In the genomic region with DNA sequence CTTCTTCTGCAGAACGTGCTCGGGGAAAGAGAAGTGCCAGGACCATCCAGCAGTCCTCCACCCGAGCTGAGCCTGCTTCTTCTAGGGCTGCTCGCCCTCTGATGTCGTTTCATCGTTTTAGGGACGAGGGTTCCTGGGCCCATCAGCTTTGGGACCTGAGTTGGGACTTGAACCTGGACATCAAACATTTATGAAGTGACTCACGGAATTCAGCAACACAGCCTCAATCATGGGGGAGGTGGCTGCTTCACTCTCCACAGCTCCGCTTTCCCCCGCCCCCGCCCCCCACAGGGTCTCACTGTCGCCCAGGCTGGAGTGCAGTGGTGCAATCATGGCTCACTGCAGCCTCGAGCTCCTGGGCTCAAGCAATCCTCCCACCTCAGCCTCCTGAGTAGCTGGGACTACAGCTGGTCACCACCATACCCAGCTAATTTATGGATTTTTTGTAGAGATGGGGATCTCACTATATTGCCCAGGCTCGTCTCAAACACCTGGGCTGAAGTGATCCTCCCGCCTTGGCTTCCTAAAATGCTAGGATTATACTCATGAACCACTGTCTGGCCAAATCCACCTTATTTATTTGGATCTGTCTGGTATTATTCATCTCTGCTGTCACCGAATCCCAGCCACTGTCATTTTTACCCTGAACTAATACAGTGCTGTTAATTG, we compare ENCODE assay signal across 8 cellular contexts. TPM values are rescaled to one million over a fixed set of nuclear protein-coding genes. Genes with fewer than 3 reads are reported as not detected.
DNase-seq lines count a peak whose midpoint lies in the region; ATAC-seq and TF ChIP-seq lines count a peak whose summit lies in the region.

No MANE protein-coding gene starts in this region.

- H3K27me3 Mint-ChIP-seq in T-helper 17 cell: no peaks in the 10 kb centered on the region

- no peak for ATAC-seq in T-helper 17 cell

- H3K9ac ChIP-seq in GM23248: peak overlapping the region; percentile 98
- peak overlapping the region; percentile 1 for H3K9ac ChIP-seq in trophoblast cell (ENCODE audit: low read length)

- TF ChIP-seq CTCF in fibroblast of pulmonary artery (IDR thresholded peaks at IDR 0.05; ENCODE audit: low read length, missing control alignments) (no peak), GM13977 (IDR thresholded peaks at IDR 0.05; ENCODE audit: extremely low read depth, insufficient read depth, missing control alignments) (no peak)

- H3K4me3 ChIP-seq in GM23248 (peak overlapping the region; percentile 84), fibroblast of pulmonary artery (replicated peaks; ENCODE audit: low read depth, low read length) (peak overlapping the region; percentile 71), trophoblast cell (ENCODE audit: low read depth, low read length) (peak overlapping the region; percentile 60)

- H2AFZ ChIP-seq in GM23248 (peak overlapping the region; percentile 98), trophoblast cell (ENCODE audit: insufficient read depth, low read length, poor library complexity) (peak overlapping the region; percentile 42)

- H2BK5ac ChIP-seq in trophoblast cell (ENCODE audit: low read depth, low read length, poor library complexity): no peak overlapping the region

- peak overlapping the region; percentile 99 for H3K27ac Mint-ChIP-seq in T-helper 17 cell

- H3K79me2 ChIP-seq in GM23248 (ENCODE audit: insufficient read depth) (peaks cover 40% of the 10 kb centered on the region), trophoblast cell (ENCODE audit: control insufficient read depth, insufficient read depth, low read length, poor library complexity) (peaks cover 7% of the 10 kb centered on the region)

- no peak overlapping the region for H2BK120ac ChIP-seq in trophoblast cell (ENCODE audit: insufficient read depth, low read length, poor library complexity)

- 0 out of 2 replicates have a peak, but pooled peaks cover 3% of the 10 kb centered on the region for H4K20me1 ChIP-seq in GM23248 (ENCODE audit: insufficient read depth)

- H3K27ac ChIP-seq in GM23248: no peak overlapping the region
- H3K27ac ChIP-seq in trophoblast cell (ENCODE audit: low read depth, low read length): no peak overlapping the region

- H2BK12ac ChIP-seq in trophoblast cell (ENCODE audit: low read length): no peak overlapping the region

- H3K79me1 ChIP-seq in trophoblast cell (ENCODE audit: low read length): peaks cover 16% of the 10 kb centered on the region

- H4K91ac ChIP-seq in trophoblast cell (ENCODE audit: low read depth, low read length): peak overlapping the region; percentile 55

- no peak overlapping the region for H3K23ac ChIP-seq in trophoblast cell (ENCODE audit: low read length)

- WGBS in GM23248 (ENCODE audit: low coverage in 1 of 2, low lambda C conversion rate in 2 of 2, missing lambda C conversion rate in 2 of 2), 2 experiments: 27 to 31% methylated on average over 14 to 15 of the region's 16 CpGs
- WGBS in trophoblast cell (ENCODE audit: extremely low coverage, insufficient coverage, insufficient read length): no CpG with 5 or more reads among the region's 16 CpGs

- H3K14ac ChIP-seq in trophoblast cell (ENCODE audit: low read length): peak overlapping the region; percentile 16

- H3K4me1 Mint-ChIP-seq in T-helper 17 cell: peaks cover 32% of the 10 kb centered on the region

- no peak overlapping the region for H2AK5ac ChIP-seq in trophoblast cell (ENCODE audit: low read length)

- H3K4me2 ChIP-seq in GM23248 (ENCODE audit: unreplicated experiment): peak overlapping the region; percentile 100
- peak overlapping the region; percentile 79 for H3K4me2 ChIP-seq in trophoblast cell (ENCODE audit: low read length)

- H3K9me3 ChIP-seq in GM23248 (ENCODE audit: low read depth) (no peaks in the 10 kb centered on the region), T-helper 17 cell (ENCODE audit: control insufficient read depth, low read length, poor library complexity, severe bottlenecking) (no peaks in the 10 kb centered on the region), trophoblast cell (ENCODE audit: insufficient read depth, low read depth, low read length) (no peaks in the 10 kb centered on the region)

- H3K36me3 ChIP-seq in GM23248 (ENCODE audit: low read depth): no peaks in the 10 kb centered on the region
- peaks cover 0 to 3% of the 10 kb centered on the region in 2 experiments for H3K36me3 ChIP-seq in trophoblast cell (ENCODE audit: control insufficient read depth in 1 of 2, insufficient read depth in 2 of 2, low read length in 2 of 2)

- peaks cover 3% of the 10 kb centered on the region for H3K36me3 Mint-ChIP-seq in T-helper 17 cell (ENCODE audit: low read depth)

- H3K9me2 ChIP-seq in GM23248 (ENCODE audit: insufficient read depth): no peaks in the 10 kb centered on the region

- in situ Hi-C loops in GM23248 (cut with MboI) (no loop called here), GM13977 (cut with MboI; ENCODE audit: low pct_unique_long_range_greater_than_20kb, low sequenced_read_pairs, unreplicated experiment) (no loop called here)

- H3F3A ChIP-seq in GM23248 (ENCODE audit: insufficient read depth): peaks cover 13% of the 10 kb centered on the region; the same call in 1 of the 2 replicates

- H4K12ac ChIP-seq in trophoblast cell (ENCODE audit: low read depth, low read length): no peak overlapping the region

- H3K4ac ChIP-seq in trophoblast cell (ENCODE audit: low read depth, low read length): no peak overlapping the region

- peak overlapping the region; percentile 98 for H3K4me3 Mint-ChIP-seq in T-helper 17 cell

- H3K4me1 ChIP-seq in GM23248 (ENCODE audit: insufficient read depth) (peaks cover 16% of the 10 kb centered on the region), trophoblast cell (ENCODE audit: control insufficient read depth in 1 of 2, insufficient read depth in 2 of 2, low read length in 2 of 2) (peaks cover 18% of the 10 kb centered on the region in 2 experiments)

- H4K8ac ChIP-seq in trophoblast cell (ENCODE audit: low read depth, low read length): peak overlapping the region; percentile 83

- H3K27me3 ChIP-seq in GM23248 (replicated peaks; ENCODE audit: insufficient read depth) (no peaks in the 10 kb centered on the region), trophoblast cell (ENCODE audit: insufficient read depth, low read length) (no peaks in the 10 kb centered on the region)

- peak overlapping the region; percentile 3 for H3K18ac ChIP-seq in trophoblast cell (ENCODE audit: low read length)

- DNase-seq in AG08395 (ENCODE audit: low spot score) (peak; percentile 17), GM23248 (peak; percentile 41), T-helper 17 cell (no peak), fibroblast of pulmonary artery (ENCODE audit: low read depth) (peak; percentile 13), trophoblast cell (peak; percentile 28 to 49), NCI-H774 (lab: John Stamatoyannopoulos, UW) (no peak), NCI-H1105 (lab: John Stamatoyannopoulos, UW) (no peak), GM13977 (ENCODE audit: low spot score) (no peak)

RNA-seq across cellular contexts. Expression of gene SCAMP2, which starts 0.7 kb away (rescaled TPM):
- total RNA-seq in GM23248 (2014; rRNA removed; shearing (Covaris generic)): 28.7 and 49.2 TPM in 2 replicates
- 83.0 and 86.2 TPM in 2 replicates for polyA plus RNA-seq in GM23248 (2016; fragmentation: Nextera tagmentation; extraction: Ambion mirVana)
- total RNA-seq in T-helper 17 cell: 10 to 100 TPM; 84.1 to 86.8 TPM
- 73.8 and 78.1 TPM in 2 replicates for polyA plus RNA-seq in trophoblast cell (2013)

RNA-seq across cellular contexts. Expression of gene MPI, which starts 16.0 kb away (rescaled TPM):
- 79.0 and 85.2 TPM in 2 replicates for total RNA-seq in GM23248 (2014; rRNA removed; shearing (Covaris generic))
- 34.8 and 41.2 TPM in 2 replicates for polyA plus RNA-seq in GM23248 (2016; fragmentation: Nextera tagmentation; extraction: Ambion mirVana)
- 10 to 100 TPM; 25.4 to 38.2 TPM for total RNA-seq in T-helper 17 cell
- 18.5 and 19.3 TPM in 2 replicates for polyA plus RNA-seq in trophoblast cell (2013)

RNA-seq across cellular contexts. Expression of gene ULK3, which starts 30.9 kb away (rescaled TPM):
- 29.1 and 30.3 TPM in 2 replicates for total RNA-seq in GM23248 (2014; rRNA removed; shearing (Covaris generic))
- polyA plus RNA-seq in GM23248 (2016; fragmentation: Nextera tagmentation; extraction: Ambion mirVana): 14.0 and 14.6 TPM in 2 replicates
- total RNA-seq in T-helper 17 cell: 10 to 100 TPM; 44.6 to 49.0 TPM
- polyA plus RNA-seq in trophoblast cell (2013): 9.3 and 10.1 TPM in 2 replicates

RNA-seq across cellular contexts. Expression of gene FAM219B, which starts 32.8 kb away (rescaled TPM):
- total RNA-seq in GM23248 (2014; rRNA removed; shearing (Covaris generic)): 64.1 and 78.6 TPM in 2 replicates
- polyA plus RNA-seq in GM23248 (2016; fragmentation: Nextera tagmentation; extraction: Ambion mirVana): 38.1 and 39.6 TPM in 2 replicates
- total RNA-seq in T-helper 17 cell: 10 to 100 TPM; 47.8 to 65.7 TPM
- polyA plus RNA-seq in trophoblast cell (2013): 27.1 and 29.6 TPM in 2 replicates

RNA-seq across cellular contexts. Expression of gene CPLX3, which starts 47.5 kb away (rescaled TPM):
- not detected in 2 replicates for total RNA-seq in GM23248 (2014; rRNA removed; shearing (Covaris generic))
- not detected in 2 replicates for polyA plus RNA-seq in GM23248 (2016; fragmentation: Nextera tagmentation; extraction: Ambion mirVana)
- total RNA-seq in T-helper 17 cell: under 1 TPM in 1 of 2 donors, not detected in 1; 0.20 TPM
- polyA plus RNA-seq in trophoblast cell (2013): 0.03 TPM in 2 replicates

Comparison
In these comparisons a context has a peak if more than half of its experiments do, and no peak if none do; other contexts are left out.
1. DNase-seq: peak in AG08395 (single experiment), GM23248 (single experiment), fibroblast of pulmonary artery (single experiment) and trophoblast cell (2 of 2); none in T-helper 17 cell (0 of 3), NCI-H774 (single experiment), NCI-H1105 (single experiment) and GM13977 (single experiment).
2. Peak in every context shown above with its lines, with median percentiles within 50 percentile points of each other: H3K4me3 ChIP-seq.